In genomic region chr6:36874016-36874442, GRCh38 we compare ENCODE assay signal across 7 cellular contexts. TPM values are rescaled to one million over a fixed set of nuclear protein-coding genes. Genes with fewer than 3 reads are reported as not detected.
DNase-seq lines count a peak whose midpoint lies in the region; FAIRE-seq and TF ChIP-seq lines count a peak whose summit lies in the region.

No MANE protein-coding gene starts in this region.

- no peak for TF ChIP-seq CTCF in epithelial cell of proximal tubule (conservative IDR thresholded peaks at IDR 0.05; ENCODE audit: low read depth, low read length)
- no peak for TF ChIP-seq CTCF in neural crest cell (conservative IDR thresholded peaks at IDR 0.05)

- H3K27me3 Mint-ChIP-seq in neural crest cell (ENCODE audit: low read depth) = peaks cover 18% of the 10 kb centered on the region

- peak overlapping the region; percentile 100 for H3K27ac Mint-ChIP-seq in neural crest cell (ENCODE audit: unreplicated experiment)

- H3K36me3 Mint-ChIP-seq in neural crest cell (ENCODE audit: low read depth) = peaks cover 2% of the 10 kb centered on the region

- no peak for TF ChIP-seq POLR2A in GM12892 (IDR thresholded peaks at IDR 0.05; ENCODE audit: low read depth, low read length)

- DNase-seq in GM12892 (ENCODE audit: insufficient read length) (no peak), OCI-M1 (lab: John Stamatoyannopoulos, UW) (peak; percentile 72), epithelial cell of proximal tubule (ENCODE audit: low read depth) (no peak), neural crest cell (ENCODE audit: low read depth, low spot score) (no peak), NCI-H2107 (lab: John Stamatoyannopoulos, UW) (no peak), iPS-NIHi11 (ENCODE audit: low spot score) (no peak)
- DNase-seq in stimulated activated CD4-positive, alpha-beta T cell treated with anti-CD3 and anti-CD28 coated beads, Interleukin-2, amount 100 ng/mL, for 48 hours = no peak

- peak overlapping the region; percentile 86 for H3K4me3 ChIP-seq in epithelial cell of proximal tubule (ENCODE audit: low read depth, low read length)

- peak overlapping the region; percentile 99 for H3K4me3 Mint-ChIP-seq in neural crest cell

- H3K9me3 Mint-ChIP-seq in neural crest cell = no peaks in the 10 kb centered on the region

- FAIRE-seq in GM12892 (lab: Jason Lieb, UNC) = peak; percentile 48

- H3K4me1 Mint-ChIP-seq in neural crest cell = peaks cover 40% of the 10 kb centered on the region

RNA-seq across cellular contexts. Expression of gene PPIL1, which starts 0.6 kb away (rescaled TPM):
- polyA plus RNA-seq in GM12892 (2012; ENCODE audit: missing spikeins) = 43.6 TPM
- total RNA-seq in epithelial cell of proximal tubule = 26.6 and 76.6 TPM in 2 replicates
- total RNA-seq in neural crest cell = 82.8 and 84.9 TPM in 2 replicates

RNA-seq across cellular contexts. Expression of gene C6orf89, which starts 11.7 kb away (rescaled TPM):
- 15.6 TPM for polyA plus RNA-seq in GM12892 (2012; ENCODE audit: missing spikeins)
- 16.3 and 18.7 TPM in 2 replicates for total RNA-seq in epithelial cell of proximal tubule
- 29.0 and 32.3 TPM in 2 replicates for total RNA-seq in neural crest cell

RNA-seq across cellular contexts. Expression of gene CPNE5, which starts 34.8 kb away (rescaled TPM):
- polyA plus RNA-seq in GM12892 (2012; ENCODE audit: missing spikeins) = 10.2 TPM
- total RNA-seq in epithelial cell of proximal tubule (0.58 TPM in 1 of 2 replicates, not detected in the other), neural crest cell (0.54 and 1.0 TPM in 2 replicates)
